ENCODE assay signal across 8 cellular contexts in genomic region chr2:182077451-182078142, GRCh38.
DNase-seq lines count a peak whose midpoint lies in the region; ATAC-seq and TF ChIP-seq lines count a peak whose summit lies in the region.

No MANE protein-coding gene starts in this region.

- no peaks in the 10 kb centered on the region for H3K4me1 ChIP-seq in parathyroid adenoma

- CTCF ChIA-PET in AG04450 (lab: Charles Lee), result interaction anchor here (0.6 to 3.2 kb wide), 53 partner anchors 8 to 976 kb away, joined by 3 to 43 read pairs (median 3); partner anchors contain the start of genes ITPRID2 and PPP1R1C

- TF ChIP-seq CTCF in AG04450 (IDR thresholded peaks at IDR 0.05; ENCODE audit: low read depth, low read length) (peak; percentile 75), GM12873 (IDR thresholded peaks at IDR 0.05; ENCODE audit: insufficient read depth, low read depth, low read length, missing control alignments) (peak; percentile 62), parathyroid adenoma (IDR thresholded peaks at IDR 0.05) (peak; percentile 39)

- no peaks in the 10 kb centered on the region for H3K9me3 ChIP-seq in AG04450 (ENCODE audit: control insufficient read depth, insufficient read depth, low read length)
- no peaks in the 10 kb centered on the region for H3K9me3 ChIP-seq in parathyroid adenoma (ENCODE audit: control insufficient read depth, low read length)

- H3K4me3 ChIP-seq in AG04450 (ENCODE audit: low read depth, low read length), result no peak overlapping the region
- no peak overlapping the region for H3K4me3 ChIP-seq in parathyroid adenoma (ENCODE audit: low read depth, low read length)

- H3K36me3 ChIP-seq in parathyroid adenoma (ENCODE audit: control insufficient read depth, insufficient read depth, low read length), result no peaks in the 10 kb centered on the region

- POLR2A ChIA-PET in AG04450 (lab: Yijun Ruan, JAX), result interaction anchor here (0.8 to 1.0 kb wide), 2 partner anchors 11 to 12 kb away, joined by 3 read pairs; no protein-coding TSS in a partner anchor

- no peaks in the 10 kb centered on the region for H3K79me2 ChIP-seq in parathyroid adenoma

- ATAC-seq in HG02938 (IDR thresholded peaks at IDR 0.05; ENCODE audit: unreplicated experiment) (peak; percentile 58), GM19455 (IDR thresholded peaks at IDR 0.05; ENCODE audit: unreplicated experiment) (no peak)

- no peak overlapping the region for H3K4me2 ChIP-seq in parathyroid adenoma (ENCODE audit: low read length)

- H3K27me3 ChIP-seq in AG04450 (ENCODE audit: control insufficient read depth, insufficient read depth, low read length) (no peaks in the 10 kb centered on the region), parathyroid adenoma (ENCODE audit: control insufficient read depth, insufficient read depth, low read length) (no peaks in the 10 kb centered on the region)

- no peak overlapping the region for H2AFZ ChIP-seq in parathyroid adenoma

- DNase-seq in AG04450 (ENCODE audit: low read depth, low spot score) (peak; percentile 85), NCI-H2029 (lab: John Stamatoyannopoulos, UW) (peak; percentile 95), T1000 (lab: John Stamatoyannopoulos, UW) (peak; percentile 41), foreskin melanocyte (peak; percentile 69)

- H3K27ac ChIP-seq in AG04450 (ENCODE audit: low read depth, low read length), result no peak overlapping the region
- no peak overlapping the region for H3K27ac ChIP-seq in parathyroid adenoma

- no peak overlapping the region for H3K9ac ChIP-seq in parathyroid adenoma

Comparison
In these comparisons a context has a peak if more than half of its experiments do, and no peak if none do; other contexts are left out.
1. DNase-seq: peak in every context shown above with its lines; median percentile 95 in NCI-H2029; 85 in AG04450; 69 in foreskin melanocyte; 41 in T1000.